ENCODE assay signal across 19 cellular contexts in the genomic region with DNA sequence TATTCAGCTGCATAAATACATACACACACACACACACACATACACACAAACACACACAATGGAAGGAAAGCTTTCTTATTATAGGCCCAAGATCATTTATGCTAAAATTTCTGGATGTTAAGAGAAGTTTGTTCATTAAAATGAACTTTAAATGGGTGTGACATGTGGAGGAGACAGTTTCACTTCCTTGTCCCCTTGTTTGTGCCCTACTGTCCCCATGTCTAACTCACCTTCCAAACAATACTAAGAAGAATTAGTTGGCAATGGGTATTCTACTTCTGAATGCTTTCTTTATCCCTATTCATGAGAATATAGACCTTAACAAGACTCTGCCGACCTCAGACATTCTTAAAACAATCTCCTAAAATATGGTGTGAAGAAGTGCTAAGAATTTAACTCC.
A peak's percentile ranks its signal among the peaks of the same experiment; 100 is the strongest.
DNase-seq lines count a peak whose midpoint lies in the region; ATAC-seq and TF ChIP-seq lines count a peak whose summit lies in the region.
"Had no signal": no experiment of that assay in that cellular context is flagged by ENCODE, and none has a peak within 500 bp of the region (broad histone marks: within the 10 kb centered on the region; RNA-seq: fewer than 3 reads in every experiment).

No MANE protein-coding gene starts in this region.

- peak overlapping the region in 4 of 6 donors; percentile 29 to 57 (median 50) for H3K27ac Mint-ChIP-seq in naive B cell
- H3K27ac Mint-ChIP-seq: CD4-positive, alpha-beta memory T cell had no signal

- H3K36me3 Mint-ChIP-seq in naive B cell, result peaks cover 0 to 7% of the 10 kb centered on the region in 2 donors
- H3K36me3 Mint-ChIP-seq: CD4-positive, alpha-beta memory T cell had no signal

- H3K27me3 Mint-ChIP-seq in naive B cell, result no peaks in the 10 kb centered on the region

- H3K9me3 Mint-ChIP-seq in naive B cell, result peaks cover 0 to 5% (median 0%) of the 10 kb centered on the region in 7 donors
- H3K9me3 Mint-ChIP-seq: CD4-positive, alpha-beta memory T cell had no signal

- in situ Hi-C loops in GM13977 (cut with MboI; ENCODE audit: low pct_unique_long_range_greater_than_20kb, low sequenced_read_pairs, unreplicated experiment), result no loop called here

- TF ChIP-seq CTCF in GM13977 (IDR thresholded peaks at IDR 0.05; ENCODE audit: extremely low read depth, insufficient read depth, missing control alignments), result no peak

- H3K4me1 Mint-ChIP-seq in naive B cell, result peaks cover 17 to 37% (median 28%) of the 10 kb centered on the region in 3 donors
- H3K4me1 Mint-ChIP-seq: CD4-positive, alpha-beta memory T cell had no signal

- H3K4me3 Mint-ChIP-seq in naive B cell, result peak overlapping the region in 5 of 8 donors; percentile 20 to 74 (median 37)
- H3K4me3 Mint-ChIP-seq: CD4-positive, alpha-beta memory T cell had no signal

- ATAC-seq in naive B cell (ENCODE audit: low read depth in 2 of 2), result peak; percentile 85 to 88
- no peak for ATAC-seq in GM19455 (IDR thresholded peaks at IDR 0.05; ENCODE audit: unreplicated experiment)
- no peak for ATAC-seq in GM19023 (IDR thresholded peaks at IDR 0.05; ENCODE audit: unreplicated experiment)
- ATAC-seq: PC-3 had no signal

- DNase-seq in SIG-M5 treated with dmso at 0.1 percent for 504 hours (lab: John Stamatoyannopoulos, UW; ENCODE audit: unreplicated experiment) (peak; percentile 9), SIG-M5 (lab: John Stamatoyannopoulos, UW) (no peak), RPMI8226 (peak; percentile 35), naive B cell (peak; percentile 6), GM13977 (ENCODE audit: low spot score) (no peak)
- DNase-seq in activated naive CD4-positive, alpha-beta T cell treated with Interleukin-2 at 50 U/mL for 16 hours, result no peak
- DNase-seq: Caco-2; CD4-positive, alpha-beta memory T cell; GM23248; H7; NCI-H146; NCI-H2029; NCI-H446; NCI-H526; PC-3; Right ventricle myocardium superior; T-helper 1 cell had no signal

Comparison
In these comparisons a context has a peak if more than half of its experiments do, and no peak if none do; other contexts are left out.
1. DNase-seq: peak in SIG-M5 treated with dmso at 0.1 percent for 504 hours (single experiment), RPMI8226 (single experiment) and naive B cell (single experiment); none in SIG-M5 (single experiment), activated naive CD4-positive, alpha-beta T cell treated with Interleukin-2 at 50 U/mL for 16 hours (single experiment) and GM13977 (single experiment).
2. ATAC-seq: peak in naive B cell (2 of 2); none in GM19455 (single experiment) and GM19023 (single experiment).